ENCODE assay signal across 22 cellular contexts in the genomic region with DNA sequence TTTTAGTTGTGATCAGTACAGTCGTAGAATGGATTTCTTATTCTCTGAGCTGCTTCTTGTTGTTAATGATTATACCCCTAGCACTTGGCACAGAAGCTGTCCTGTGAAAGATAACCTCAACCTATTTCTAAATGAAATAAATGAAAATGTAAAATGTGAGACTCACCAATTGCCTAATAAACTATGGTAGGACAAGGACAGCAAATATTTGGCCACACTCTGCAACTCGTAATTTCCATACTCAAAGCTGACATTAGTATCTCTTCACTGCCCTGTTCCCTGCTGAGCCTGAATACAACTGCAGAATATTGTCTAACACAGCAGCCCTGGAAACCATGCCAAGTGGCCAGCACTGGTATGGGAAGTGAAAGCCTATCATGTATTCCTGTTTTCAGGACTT. TPM values are rescaled to one million over a fixed set of nuclear protein-coding genes. Genes with fewer than 3 reads are reported as not detected.
A peak's percentile ranks its signal among the peaks of the same experiment; 100 is the strongest.
DNase-seq lines count a peak whose midpoint lies in the region; ATAC-seq and TF ChIP-seq lines count a peak whose summit lies in the region.
"Had no signal": no experiment of that assay in that cellular context is flagged by ENCODE, and none has a peak within 500 bp of the region (broad histone marks: within the 10 kb centered on the region; RNA-seq: fewer than 3 reads in every experiment).

No MANE protein-coding gene starts in this region.

- WGBS in psoas muscle, 3 donors, result 38 to 60% (median 43%) methylated on average over 2 of the region's 2 CpGs

- ATAC-seq in left ventricle myocardium superior, result peak; percentile 67
- ATAC-seq in psoas muscle, result peak in 3 of 4 donors; percentile 52 to 77 (median 74)
- ATAC-seq: left lung; natural killer cell treated with Interleukin-12 subunit alpha and Interleukin-12 subunit beta and Interleukin-15 and Interleukin-18, amount 100 ng/mL, for 72 hours; PC-3 had no signal

- intact Hi-C loops in left ventricle myocardium superior (cut with micrococcal nuclease), result no loop called here
- intact Hi-C loops in psoas muscle (cut with DNase I), result no loop called here
- intact Hi-C loops in OCI-LY7 (cut with micrococcal nuclease; ENCODE audit: unreplicated experiment), result no loop called here

- no peak overlapping the region for H2AFZ ChIP-seq in OCI-LY7 (ENCODE audit: low read length)

- CTCF ChIA-PET in OCI-LY7 (lab: Charles Lee; ENCODE audit: unreplicated experiment), result no interaction called here

- TF ChIP-seq CTCF in psoas muscle (IDR thresholded peaks at IDR 0.05), result no peak
- no peak for TF ChIP-seq CTCF in OCI-LY7 (conservative IDR thresholded peaks at IDR 0.05; ENCODE audit: low read length)

- no TSS peak for BruUV-seq in OCI-LY7 (replicated peaks; lab: Mats Ljungman, UMichigan)

- no peaks in the 10 kb centered on the region for H4K20me1 ChIP-seq in OCI-LY7 (ENCODE audit: insufficient read depth, low read length)

- H3K9me2 ChIP-seq in OCI-LY7 (ENCODE audit: insufficient read depth, low read length), result no peaks in the 10 kb centered on the region

- no peaks in the 10 kb centered on the region for H3K27me3 ChIP-seq in psoas muscle (ENCODE audit: insufficient read depth in 3 of 3, low read length in 2 of 3)
- H3K27me3 ChIP-seq in effector memory CD4-positive, alpha-beta T cell (replicated peaks; ENCODE audit: control insufficient read depth, insufficient read depth, low read length, poor library complexity, severe bottlenecking), result no peaks in the 10 kb centered on the region
- H3K27me3 ChIP-seq: left lung, ovary, stomach, tibial nerve had no signal

- H3K9me3 ChIP-seq in psoas muscle, result peaks cover 2% of the 10 kb centered on the region
- peaks cover 2% of the 10 kb centered on the region; the same call in 1 of the 2 replicates for H3K9me3 ChIP-seq in OCI-LY7 (ENCODE audit: low read length)
- peaks cover 11% of the 10 kb centered on the region for H3K9me3 ChIP-seq in effector memory CD4-positive, alpha-beta T cell (ENCODE audit: control insufficient read depth, low read length)

- H3K36me3 ChIP-seq in psoas muscle (ENCODE audit: insufficient read depth in 1 of 2, low read depth in 1 of 2), result peaks cover 0 to 23% of the 10 kb centered on the region in 2 donors
- H3K36me3 ChIP-seq in OCI-LY7 (ENCODE audit: insufficient read depth, low read length), result no peaks in the 10 kb centered on the region
- no peaks in the 10 kb centered on the region for H3K36me3 ChIP-seq in effector memory CD4-positive, alpha-beta T cell (ENCODE audit: control insufficient read depth, insufficient read depth, low read length)
- H3K36me3 ChIP-seq: ovary had no signal

- peaks cover 39% of the 10 kb centered on the region for H3K4me1 ChIP-seq in psoas muscle
- no peaks in the 10 kb centered on the region for H3K4me1 ChIP-seq in OCI-LY7 (ENCODE audit: insufficient read depth, low read length, poor library complexity, severe bottlenecking)
- no peaks in the 10 kb centered on the region for H3K4me1 ChIP-seq in effector memory CD4-positive, alpha-beta T cell (ENCODE audit: control insufficient read depth, insufficient read depth, low read length, poor library complexity, severe bottlenecking)
- H3K4me1 ChIP-seq: left lung, tibial nerve had no signal

- H3K4me3 ChIP-seq in psoas muscle, result no peak overlapping the region
- no peak overlapping the region for H3K4me3 ChIP-seq in OCI-LY7 (ENCODE audit: low read depth, low read length, poor library complexity, severe bottlenecking)
- H3K4me3 ChIP-seq in effector memory CD4-positive, alpha-beta T cell (ENCODE audit: insufficient read depth, low read depth, low read length, poor library complexity, severe bottlenecking), result no peak overlapping the region
- H3K4me3 ChIP-seq: left lung, ovary, stomach, tibial nerve had no signal

- H3K4me2 ChIP-seq in OCI-LY7 (ENCODE audit: low read length), result no peak overlapping the region

- no peaks in the 10 kb centered on the region for H3K79me2 ChIP-seq in OCI-LY7 (ENCODE audit: insufficient read depth, low read depth, low read length)

- H3K27ac ChIP-seq in psoas muscle (peak overlapping the region; percentile 26), OCI-LY7 (ENCODE audit: low read depth, low read length, poor library complexity, severe bottlenecking) (no peak overlapping the region)
- no peak overlapping the region for H3K27ac ChIP-seq in effector memory CD4-positive, alpha-beta T cell (ENCODE audit: insufficient read depth, low read length, poor library complexity, severe bottlenecking)
- H3K27ac ChIP-seq: left lung, ovary, stomach, tibial nerve had no signal

- DNase-seq in NCI-H1417 (lab: John Stamatoyannopoulos, UW) (peak in 2 of 3 experiments; percentile 6 to 56), NCI-H1417 treated with DMSO at 0.1 percent for 48 hours (lab: John Stamatoyannopoulos, UW) (no peak), NCI-H774 (lab: John Stamatoyannopoulos, UW) (peak; percentile 46), left ventricle myocardium superior (peak; percentile 66), psoas muscle (no peak), OCI-LY7 (ENCODE audit: low spot score) (no peak), putamen (ENCODE audit: low spot score) (no peak)
- no peak for DNase-seq in effector memory CD4-positive, alpha-beta T cell
- DNase-seq: activated CD4-positive, alpha-beta memory T cell treated with anti-CD3 and anti-CD28 coated beads, Interleukin-2, amount 10 ng/mL, durations not matched to agents 7 days and 5 days; activated CD4-positive, CD25-positive, alpha-beta regulatory T cell treated with anti-CD3 and anti-CD28 coated beads, Interleukin-2, amount 50 U/mL, for 72 hours; activated naive CD8-positive, alpha-beta T cell treated with anti-CD3 and anti-CD28 coated beads for 36 hours; AML-193; CD4-positive, alpha-beta memory T cell; left lung; ovary; PC-3; SHP77; stomach; SW 1271; T1000 had no signal

- POLR2A ChIA-PET in OCI-LY7 (lab: Charles Lee), result no interaction called here

RNA-seq across cellular contexts. Expression of a gene that starts 34.5 kb away (rescaled TPM):
- total RNA-seq in left ventricle myocardium superior (176 TPM), psoas muscle (100 to 1,000 TPM in 1 of 4 donors, 10 to 100 TPM in 3; 25.8 to 100 (median 33.6) TPM), OCI-LY7 (2022) (3.2 and 3.7 TPM in 2 replicates)
- polyA plus RNA-seq in psoas muscle, result 10 to 100 TPM in 1 of 3 donors, 1 to 10 TPM in 2; 3.3 to 16.8 (median 8.9) TPM
- total RNA-seq in OCI-LY7 (2014; rRNA removed; shearing (Covaris generic)), result 2.1 and 7.2 TPM in 2 replicates

Comparison
In these comparisons a context has a peak if more than half of its experiments do, and no peak if none do; other contexts are left out.
1. DNase-seq: peak in NCI-H1417 (2 of 3), NCI-H774 (single experiment) and left ventricle myocardium superior (single experiment); none in NCI-H1417 treated with DMSO at 0.1 percent for 48 hours (single experiment), psoas muscle (0 of 2), OCI-LY7 (single experiment), effector memory CD4-positive, alpha-beta T cell (0 of 3) and putamen (single experiment).